Comparison of ENCODE assay signal across 1 cellular context in genomic region chr5:15645776-15646175, GRCh38.
TF ChIP-seq lines count a peak whose summit lies in the region.

No MANE protein-coding gene starts in this region.

TF ChIP-seq in WTC11, 78 proteins besides CTCF, POLR2A, EP300 and RAD21 (continued from another document):
- TF ChIP-seq PREB (CRISPR knock-in tag; IDR thresholded peaks at IDR 0.05; ENCODE audit: borderline replicate concordance): no peak
- TF ChIP-seq JUN (CRISPR knock-in tag; IDR thresholded peaks at IDR 0.05): no peak
- TF ChIP-seq ARID4B (CRISPR knock-in tag; IDR thresholded peaks at IDR 0.05; ENCODE audit: borderline replicate concordance): no peak
- no peak for TF ChIP-seq ZNF423 (CRISPR knock-in tag; IDR thresholded peaks at IDR 0.05)
- no peak for TF ChIP-seq GTF2I (CRISPR knock-in tag; conservative IDR thresholded peaks at IDR 0.05)
- no peak for TF ChIP-seq NR3C1 (CRISPR knock-in tag; conservative IDR thresholded peaks at IDR 0.05; ENCODE audit: low read depth)
- no peak for TF ChIP-seq ELF4 (CRISPR knock-in tag; IDR thresholded peaks at IDR 0.05; ENCODE audit: low read depth)
- TF ChIP-seq EMX1 (CRISPR knock-in tag; IDR thresholded peaks at IDR 0.05): no peak
- no peak for TF ChIP-seq ATF1 (CRISPR knock-in tag; IDR thresholded peaks at IDR 0.05)
- TF ChIP-seq ESRRA (CRISPR knock-in tag; IDR thresholded peaks at IDR 0.05; ENCODE audit: borderline replicate concordance): no peak
- TF ChIP-seq E2F4 (CRISPR knock-in tag; IDR thresholded peaks at IDR 0.05; ENCODE audit: borderline replicate concordance, low read depth): no peak
TF ChIP-seq in WTC11: peak in this region for 0.
